In the genomic region with DNA sequence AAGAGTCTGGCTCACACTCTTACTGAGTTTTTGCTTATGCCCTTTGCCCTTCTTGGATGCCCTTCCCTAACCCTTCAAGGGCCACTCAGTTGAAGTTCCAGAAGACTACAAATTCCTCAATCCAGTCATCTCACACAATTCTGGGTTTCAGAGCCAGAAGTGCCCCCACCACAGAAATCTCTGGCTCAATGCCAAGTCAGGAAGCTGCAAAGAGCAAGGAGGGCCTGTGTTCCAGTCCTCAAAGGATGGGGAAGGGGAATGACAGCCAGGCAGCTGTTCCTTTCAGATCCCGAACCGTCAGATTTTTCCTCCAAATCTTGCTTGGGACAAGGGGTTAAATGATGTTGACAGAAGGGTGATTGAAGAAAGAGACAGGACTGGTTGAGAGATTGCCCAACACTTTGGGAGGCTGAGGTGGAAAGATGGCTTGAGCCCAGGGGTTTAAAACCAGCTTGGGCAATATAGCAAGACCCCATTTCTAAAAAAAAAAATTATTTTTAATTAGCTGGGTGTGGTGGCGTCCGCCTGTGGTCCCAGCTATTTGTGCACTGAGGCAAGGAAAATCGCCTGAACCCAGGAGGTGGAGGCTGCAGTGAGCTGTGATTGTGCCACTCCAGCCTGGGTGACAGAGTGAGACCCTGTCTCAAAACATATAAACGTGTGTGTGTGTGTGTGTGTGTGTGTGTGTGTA, we compare ENCODE assay signal across 8 cellular contexts. TPM values are rescaled to one million over a fixed set of nuclear protein-coding genes. Genes with fewer than 3 reads are reported as not detected.
DNase-seq lines count a peak whose midpoint lies in the region; ATAC-seq and TF ChIP-seq lines count a peak whose summit lies in the region.

No MANE protein-coding gene starts in this region.

- H3K36me3 ChIP-seq in iPS-20b (ENCODE audit: insufficient read depth, low read depth, low read length): peaks cover 27% of the 10 kb centered on the region
- peaks cover 9% of the 10 kb centered on the region for H3K36me3 ChIP-seq in thoracic aorta
- H3K36me3 ChIP-seq in heart left ventricle: peaks cover 0 to 22% (median 12%) of the 10 kb centered on the region in 9 donors

- WGBS in heart left ventricle, 4 donors: 54 to 62% (median 58%) methylated on average over 6 of the region's 6 CpGs

- H3K4me1 ChIP-seq in iPS-20b (ENCODE audit: insufficient read depth, low read length): peaks cover 36% of the 10 kb centered on the region; the same call in 1 of the 2 replicates
- H3K4me1 ChIP-seq in thoracic aorta (ENCODE audit: control insufficient read depth in 1 of 2, low read depth in 2 of 2): peaks cover 3 to 9% of the 10 kb centered on the region in 2 donors
- peaks cover 0 to 18% (median 9%) of the 10 kb centered on the region in 12 donors for H3K4me1 ChIP-seq in heart left ventricle

- CTCF ChIA-PET in activated CD4-positive, alpha-beta memory T cell treated with anti-CD3 and anti-CD28 coated beads for 36 hours (lab: Charles Lee): interaction anchor here (0.6 to 3.7 kb wide), 6 partner anchors 14 to 314 kb away, joined by 3 to 16 read pairs (median 6); a partner anchor contains a TSS

- H3K9me3 ChIP-seq in iPS-20b (ENCODE audit: insufficient read depth, low read depth, low read length) (no peaks in the 10 kb centered on the region), thoracic aorta (no peaks in the 10 kb centered on the region), heart left ventricle (no peaks in the 10 kb centered on the region)

- H3K9me3 Mint-ChIP-seq in activated T-cell treated with anti-CD3 and anti-CD28 coated beads, Interleukin-2, amount 50 U/mL, for 4 hours: no peaks in the 10 kb centered on the region
- no peaks in the 10 kb centered on the region for H3K9me3 Mint-ChIP-seq in activated CD4-positive, alpha-beta memory T cell treated with anti-CD3 and anti-CD28 coated beads for 36 hours

- peak overlapping the region; percentile 57; the same call in 1 of the 2 replicates for H3K9ac ChIP-seq in iPS-20b (ENCODE audit: low read depth, low read length)

- no peaks in the 10 kb centered on the region for H3K27me3 Mint-ChIP-seq in activated T-cell treated with anti-CD3 and anti-CD28 coated beads, Interleukin-2, amount 50 U/mL, for 4 hours (ENCODE audit: low read depth)
- no peaks in the 10 kb centered on the region for H3K27me3 Mint-ChIP-seq in activated CD4-positive, alpha-beta memory T cell treated with anti-CD3 and anti-CD28 coated beads for 36 hours

- H3K27ac ChIP-seq in iPS-20b (ENCODE audit: low read length): no peak overlapping the region
- H3K27ac ChIP-seq in thoracic aorta: no peak overlapping the region
- H3K27ac ChIP-seq in heart left ventricle: no peak overlapping the region

- no peak for DNase-seq in activated T-cell treated with anti-CD3 and anti-CD28 coated beads, Interleukin-2, amount 50 U/mL, for 4 hours
- no peak for DNase-seq in activated T-cell treated with anti-CD3 and anti-CD28 coated beads, Interleukin-2, amount 50 U/mL, for 1 hour
- no peak for DNase-seq in activated CD4-positive, alpha-beta memory T cell treated with anti-CD3 and anti-CD28 coated beads for 36 hours
- DNase-seq in thoracic aorta (ENCODE audit: low spot score): no peak
- DNase-seq in heart left ventricle: no peak

- TF ChIP-seq CTCF in thoracic aorta (IDR thresholded peaks at IDR 0.05) (no peak), heart left ventricle (IDR thresholded peaks at IDR 0.05) (no peak)

- H3K4me3 ChIP-seq in iPS-20b (ENCODE audit: low read length) (peak overlapping the region; percentile 59; the same call in 1 of the 2 replicates), thoracic aorta (peak overlapping the region; percentile 78), heart left ventricle (peak overlapping the region in 3 of 12 donors; percentile 52 to 57 (median 56))

- TF ChIP-seq POLR2A in heart left ventricle (IDR thresholded peaks at IDR 0.05): no peak

- peaks cover 10% of the 10 kb centered on the region for H3K4me1 Mint-ChIP-seq in activated T-cell treated with anti-CD3 and anti-CD28 coated beads, Interleukin-2, amount 50 U/mL, for 4 hours (ENCODE audit: low read depth)
- peaks cover 16% of the 10 kb centered on the region for H3K4me1 Mint-ChIP-seq in activated CD4-positive, alpha-beta memory T cell treated with anti-CD3 and anti-CD28 coated beads for 36 hours (ENCODE audit: low read depth)

- POLR2A ChIA-PET in activated CD4-positive, alpha-beta memory T cell treated with anti-CD3 and anti-CD28 coated beads for 36 hours (lab: Charles Lee): interaction anchor here (1.0 to 4.7 kb wide), 7 partner anchors 11 to 595 kb away, joined by 3 to 70 read pairs (median 5); a partner anchor contains a TSS

- no peaks in the 10 kb centered on the region for H3K27me3 ChIP-seq in iPS-20b (ENCODE audit: insufficient read depth, low read length)
- no peaks in the 10 kb centered on the region for H3K27me3 ChIP-seq in thoracic aorta (replicated peaks; ENCODE audit: insufficient read depth)
- H3K27me3 ChIP-seq in heart left ventricle: peaks cover 0 to 6% (median 0%) of the 10 kb centered on the region in 9 donors

- ATAC-seq in activated T-cell treated with anti-CD3 and anti-CD28 coated beads, Interleukin-2, amount 50 U/mL, for 4 hours: no peak
- ATAC-seq in thoracic aorta (ENCODE audit: insufficient number of reproducible peaks, low FRiP score, low read depth) (no peak), HG03439 (IDR thresholded peaks at IDR 0.05; ENCODE audit: unreplicated experiment) (no peak), HG02623 (IDR thresholded peaks at IDR 0.05; ENCODE audit: unreplicated experiment) (no peak), heart left ventricle (no peak)

- H3K27ac Mint-ChIP-seq in activated CD4-positive, alpha-beta memory T cell treated with anti-CD3 and anti-CD28 coated beads for 36 hours: no peak overlapping the region

- peak overlapping the region; percentile 85 for H3K4me3 Mint-ChIP-seq in activated T-cell treated with anti-CD3 and anti-CD28 coated beads, Interleukin-2, amount 50 U/mL, for 4 hours
- peak overlapping the region; percentile 76 for H3K4me3 Mint-ChIP-seq in activated CD4-positive, alpha-beta memory T cell treated with anti-CD3 and anti-CD28 coated beads for 36 hours

- H3K36me3 Mint-ChIP-seq in activated T-cell treated with anti-CD3 and anti-CD28 coated beads, Interleukin-2, amount 50 U/mL, for 4 hours (ENCODE audit: insufficient read depth): peaks cover 11% of the 10 kb centered on the region
- peaks cover 16% of the 10 kb centered on the region for H3K36me3 Mint-ChIP-seq in activated CD4-positive, alpha-beta memory T cell treated with anti-CD3 and anti-CD28 coated beads for 36 hours

- intact Hi-C loops in activated CD4-positive, alpha-beta memory T cell treated with anti-CD3 and anti-CD28 coated beads for 36 hours (cut with micrococcal nuclease): loop anchor here (2.0 kb wide), 1 partner anchor 21 kb away; no protein-coding TSS in a partner anchor
- intact Hi-C loops in heart left ventricle (cut with DNase I): no loop called here

RNA-seq across cellular contexts. Expression of a gene that starts 0.7 kb away (rescaled TPM):
- 10 to 100 TPM; 32.9 to 55.9 (median 45.6) TPM for total RNA-seq in activated T-cell treated with anti-CD3 and anti-CD28 coated beads, Interleukin-2, amount 50 U/mL, for 4 hours
- 10 to 100 TPM; 12.7 to 14.3 TPM for total RNA-seq in activated CD4-positive, alpha-beta memory T cell treated with anti-CD3 and anti-CD28 coated beads for 36 hours
- total RNA-seq in thoracic aorta (not detected), heart left ventricle (under 1 TPM in 5 of 9 donors, not detected in 4; 0.15 to 0.43 (median 0.32) TPM)
- polyA plus RNA-seq in heart left ventricle: under 1 TPM; 0.15 to 0.46 TPM

RNA-seq across cellular contexts. Expression of a gene that starts 14.0 kb away (rescaled TPM):
- 10 to 100 TPM; 43.2 to 49.2 (median 45.8) TPM for total RNA-seq in activated T-cell treated with anti-CD3 and anti-CD28 coated beads, Interleukin-2, amount 50 U/mL, for 4 hours
- 10 to 100 TPM; 22.8 to 23.1 TPM for total RNA-seq in activated CD4-positive, alpha-beta memory T cell treated with anti-CD3 and anti-CD28 coated beads for 36 hours
- total RNA-seq in thoracic aorta: 10 to 100 TPM in 1 of 2 donors, 1 to 10 TPM in 1; 4.7 to 10.5 TPM
- 1 to 10 TPM; 2.7 to 7.9 (median 3.7) TPM for total RNA-seq in heart left ventricle
- 1 to 10 TPM; 2.2 to 5.4 TPM for polyA plus RNA-seq in heart left ventricle

RNA-seq across cellular contexts. Expression of a gene that starts 14.3 kb away (rescaled TPM):
- 10 to 100 TPM; 52.0 to 57.0 (median 54.4) TPM for total RNA-seq in activated T-cell treated with anti-CD3 and anti-CD28 coated beads, Interleukin-2, amount 50 U/mL, for 4 hours
- total RNA-seq in activated CD4-positive, alpha-beta memory T cell treated with anti-CD3 and anti-CD28 coated beads for 36 hours: 10 to 100 TPM; 49.2 to 51.8 TPM
- total RNA-seq in thoracic aorta (10 to 100 TPM; 15.2 to 27.4 TPM), heart left ventricle (10 to 100 TPM in 2 of 9 donors, 1 to 10 TPM in 7; 4.4 to 11.9 (median 7.1) TPM)
- polyA plus RNA-seq in heart left ventricle: 1 to 10 TPM; 7.0 TPM

Comparison
In these comparisons a context has a peak if more than half of its experiments do, and no peak if none do; other contexts are left out.
1. RNA of a gene that starts 0.7 kb away (total RNA-seq): 32.9 to 55.9 TPM in activated T-cell treated with anti-CD3 and anti-CD28 coated beads, Interleukin-2, amount 50 U/mL, for 4 hours and 12.7 to 14.3 TPM in activated CD4-positive, alpha-beta memory T cell treated with anti-CD3 and anti-CD28 coated beads for 36 hours; 0.15 to 0.43 TPM in heart left ventricle and not detected in thoracic aorta; every median in the first group is over 4 times any median in the second.